Comparison of ENCODE assay signal across 10 cellular contexts in the genomic region with DNA sequence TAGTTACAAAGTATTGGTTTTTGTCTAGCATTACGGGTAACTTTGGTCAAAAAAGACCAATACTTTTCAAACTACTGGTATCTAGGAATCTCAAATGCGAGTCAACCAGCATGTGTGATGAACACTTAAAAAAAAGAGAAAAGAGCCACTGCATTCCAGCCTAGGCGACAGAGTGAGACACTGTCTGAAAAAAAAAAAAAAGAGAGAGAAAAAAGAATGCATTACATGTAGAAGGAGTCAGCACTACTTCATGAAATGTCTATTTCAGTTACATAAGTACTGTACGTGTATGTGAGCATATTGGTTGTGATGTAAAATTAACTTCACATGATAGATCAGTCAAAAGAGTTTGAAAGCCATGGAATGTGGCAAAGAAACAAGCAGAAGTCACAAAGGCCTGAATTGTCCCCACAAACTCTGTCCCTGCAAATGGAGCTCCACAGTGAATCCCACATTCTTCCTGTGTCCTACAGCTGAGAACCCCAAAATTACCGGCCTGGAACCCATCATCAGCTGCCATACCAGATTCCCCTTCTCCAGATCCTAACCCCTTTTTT. TPM values are rescaled to one million over a fixed set of nuclear protein-coding genes. Genes with fewer than 3 reads are reported as not detected.
DNase-seq lines count a peak whose midpoint lies in the region; ATAC-seq, FAIRE-seq and TF ChIP-seq lines count a peak whose summit lies in the region.
"Had no signal": no experiment of that assay in that cellular context is flagged by ENCODE, and none has a peak within 500 bp of the region (broad histone marks: within the 10 kb centered on the region; RNA-seq: fewer than 3 reads in every experiment).

No MANE protein-coding gene starts in this region.

- CTCF ChIA-PET in HepG2 (lab: Yijun Ruan, JAX; ENCODE audit: low intra/inter-chr PET ratio, low total read pairs) = no interaction called here

- peaks cover 2% of the 10 kb centered on the region for H3K36me3 Mint-ChIP-seq in activated T-cell treated with anti-CD3 and anti-CD28 coated beads, Interleukin-2, amount 50 U/mL, for 24 hours (ENCODE audit: low read depth)
- H3K36me3 Mint-ChIP-seq in activated naive CD8-positive, alpha-beta T cell treated with anti-CD3 and anti-CD28 coated beads, Interleukin-2, amount 10 ng/mL, durations not matched to agents 7 days and 5 days = peaks cover 13% of the 10 kb centered on the region

- H3K27me3 Mint-ChIP-seq in activated T-cell treated with anti-CD3 and anti-CD28 coated beads, Interleukin-2, amount 50 U/mL, for 24 hours = no peaks in the 10 kb centered on the region
- peaks cover 21% of the 10 kb centered on the region for H3K27me3 Mint-ChIP-seq in activated naive CD8-positive, alpha-beta T cell treated with anti-CD3 and anti-CD28 coated beads, Interleukin-2, amount 10 ng/mL, durations not matched to agents 7 days and 5 days

- H3K36me3 ChIP-seq in HepG2 (replicated peaks in 1 of 2; ENCODE audit: control insufficient read depth in 1 of 2, insufficient read depth in 2 of 2, low read length in 2 of 2) (no peaks in the 10 kb centered on the region), thoracic aorta (no peaks in the 10 kb centered on the region)

- H3K27ac Mint-ChIP-seq in activated T-cell treated with anti-CD3 and anti-CD28 coated beads, Interleukin-2, amount 50 U/mL, for 24 hours = peak overlapping the region; percentile 12
- peak overlapping the region; percentile 87 for H3K27ac Mint-ChIP-seq in activated naive CD8-positive, alpha-beta T cell treated with anti-CD3 and anti-CD28 coated beads, Interleukin-2, amount 10 ng/mL, durations not matched to agents 7 days and 5 days

- no peaks in the 10 kb centered on the region for H3K9me3 Mint-ChIP-seq in activated T-cell treated with anti-CD3 and anti-CD28 coated beads, Interleukin-2, amount 50 U/mL, for 24 hours
- no peaks in the 10 kb centered on the region for H3K9me3 Mint-ChIP-seq in activated naive CD8-positive, alpha-beta T cell treated with anti-CD3 and anti-CD28 coated beads, Interleukin-2, amount 10 ng/mL, durations not matched to agents 7 days and 5 days

- no peak overlapping the region for H2AFZ ChIP-seq in HepG2 (ENCODE audit: low read length)

- 0 out of 2 replicates have a peak, but pooled peaks cover 2% of the 10 kb centered on the region for H4K20me1 ChIP-seq in HepG2 (ENCODE audit: insufficient read depth, low read length)

- H3K79me2 ChIP-seq in HepG2 (ENCODE audit: insufficient read depth, low read length) = no peaks in the 10 kb centered on the region

- no peak for DNase-seq in activated T-cell treated with anti-CD3 and anti-CD28 coated beads, Interleukin-2, amount 50 U/mL, for 24 hours
- no peak for DNase-seq in activated T-cell treated with anti-CD3 and anti-CD28 coated beads, Interleukin-2, amount 50 U/mL, for 1 hour
- DNase-seq in activated naive CD8-positive, alpha-beta T cell treated with anti-CD3 and anti-CD28 coated beads, Interleukin-2, amount 10 ng/mL, durations not matched to agents 7 days and 5 days = no peak
- DNase-seq in HepG2 (ENCODE audit: low spot score) (no peak), thoracic aorta (ENCODE audit: low spot score) (no peak), NCI-H226 (no peak)
- no peak for DNase-seq in activated effector memory CD4-positive, alpha-beta T cell treated with anti-CD3 and anti-CD28 coated beads, Interleukin-2, amount 50 U/mL, for 16 hours
- DNase-seq: DMS 273 treated with DMSO at 0.1 percent for 48 hours had no signal

- FAIRE-seq in HepG2 (lab: Jason Lieb, UNC) = no peak

- H3K4me1 ChIP-seq in HepG2 (ENCODE audit: insufficient read depth, low read length) (peaks cover 61% of the 10 kb centered on the region), thoracic aorta (ENCODE audit: control insufficient read depth in 1 of 2, low read depth in 2 of 2) (peaks cover 11 to 68% of the 10 kb centered on the region in 2 donors)

- H3K27ac ChIP-seq in HepG2 (ENCODE audit: extremely low read length, insufficient read depth, low read length) = no peak overlapping the region
- peak overlapping the region; percentile 74 to 75 for H3K27ac ChIP-seq in thoracic aorta

- H3K4me3 ChIP-seq in HepG2 (replicated peaks in 1 of 3; ENCODE audit: insufficient read depth in 1 of 3, low read depth in 2 of 3, low read length in 3 of 3) (no peak overlapping the region; a peak in 1 of 6 replicates), thoracic aorta (peak overlapping the region; percentile 91)

- POLR2A ChIA-PET in activated naive CD8-positive, alpha-beta T cell treated with anti-CD3 and anti-CD28 coated beads, Interleukin-2, amount 10 ng/mL, durations not matched to agents 7 days and 5 days (lab: Charles Lee) = interaction anchor here (1.6 to 3.6 kb wide), 3 partner anchors 14 to 38 kb away, joined by 4 to 36 read pairs (median 7); a partner anchor contains a TSS
- POLR2A ChIA-PET in HepG2 (lab: Yijun Ruan, JAX) = interaction anchor here (1.9 to 2.9 kb wide), 2 partner anchors 11 to 37 kb away, joined by 4 to 17 read pairs; a partner anchor contains a TSS

- H3K27me3 ChIP-seq in HepG2 (ENCODE audit: control insufficient read depth in 1 of 2, insufficient read depth in 2 of 2, low read length in 2 of 2) (peaks cover 0 to 17% of the 10 kb centered on the region in 2 experiments; a peak in 3 of 5 replicates), thoracic aorta (replicated peaks; ENCODE audit: insufficient read depth) (no peaks in the 10 kb centered on the region)

- H3K9me3 ChIP-seq in HepG2 (ENCODE audit: low read length) = no peaks in the 10 kb centered on the region
- H3K9me3 ChIP-seq in thoracic aorta = no peaks in the 10 kb centered on the region

- intact Hi-C loops in HepG2 (cut with micrococcal nuclease; ENCODE audit: unreplicated experiment) = no loop called here

- WGBS in HepG2 (ENCODE audit: low lambda C conversion rate) = 87% methylated on average over 5 of the region's 5 CpGs

- in situ Hi-C loops in HepG2 (cut with HindIII; ENCODE audit: extremely low pct_ligation_motif_present, low pct_unique_long_range_greater_than_20kb) = no loop called here

- H3K4me2 ChIP-seq in HepG2 (ENCODE audit: low read depth, low read length) = peak overlapping the region; percentile 78

- no TSS peak for BruUV-seq in HepG2 (replicated peaks; lab: Mats Ljungman, UMichigan)

- H3K4me1 Mint-ChIP-seq in activated T-cell treated with anti-CD3 and anti-CD28 coated beads, Interleukin-2, amount 50 U/mL, for 24 hours (ENCODE audit: low read depth) = peaks cover 57% of the 10 kb centered on the region
- peaks cover 38% of the 10 kb centered on the region for H3K4me1 Mint-ChIP-seq in activated naive CD8-positive, alpha-beta T cell treated with anti-CD3 and anti-CD28 coated beads, Interleukin-2, amount 10 ng/mL, durations not matched to agents 7 days and 5 days

- no peak for TF ChIP-seq POLR2A in HepG2 (IDR thresholded peaks at IDR 0.05; ENCODE audit: insufficient read depth in 1 of 2, low read depth in 2 of 2, low read length in 2 of 2)

- TF ChIP-seq EP300 in HepG2 (IDR thresholded peaks at IDR 0.05; ENCODE audit: low read depth in 2 of 2, low read length in 2 of 2) (no peak), HepG2 (CRISPR knock-in tag; IDR thresholded peaks at IDR 0.05; ENCODE audit: borderline replicate concordance) (no peak)

- H3K9ac ChIP-seq in HepG2 (ENCODE audit: insufficient read depth, low read depth, low read length) = no peak overlapping the region

- peak overlapping the region; percentile 83 for H3K4me3 Mint-ChIP-seq in activated T-cell treated with anti-CD3 and anti-CD28 coated beads, Interleukin-2, amount 50 U/mL, for 24 hours
- H3K4me3 Mint-ChIP-seq in activated naive CD8-positive, alpha-beta T cell treated with anti-CD3 and anti-CD28 coated beads, Interleukin-2, amount 10 ng/mL, durations not matched to agents 7 days and 5 days = peak overlapping the region; percentile 79

- TF ChIP-seq RAD21 in HepG2 (CRISPR knock-in tag; IDR thresholded peaks at IDR 0.05) = no peak

- TF ChIP-seq CTCF in HepG2 (CRISPR knock-in tag; IDR thresholded peaks at IDR 0.05) (no peak), thoracic aorta (IDR thresholded peaks at IDR 0.05) (no peak)

- ATAC-seq in activated naive CD8-positive, alpha-beta T cell treated with anti-CD3 and anti-CD28 coated beads, Interleukin-2, amount 10 ng/mL, durations not matched to agents 7 days and 5 days (ENCODE audit: low read depth) = no peak
- ATAC-seq in HepG2 (no peak), thoracic aorta (ENCODE audit: insufficient number of reproducible peaks, low FRiP score, low read depth) (no peak), HG02970 (IDR thresholded peaks at IDR 0.05; ENCODE audit: low FRiP score, unreplicated experiment) (no peak)

RNA-seq across cellular contexts. Expression of a gene that starts 1.6 kb away (rescaled TPM):
- 10 to 100 TPM; 42.4 to 46.1 TPM for total RNA-seq in activated naive CD8-positive, alpha-beta T cell treated with anti-CD3 and anti-CD28 coated beads, Interleukin-2, amount 10 ng/mL, durations not matched to agents 7 days and 5 days
- total RNA-seq in HepG2 (2016; rRNA removed; fragmentation: Illumina TruSeq; extraction: Trizol) (10.5 and 12.5 TPM in 2 replicates), thoracic aorta (10 to 100 TPM; 29.0 to 37.8 TPM)
- total RNA-seq in HepG2 (2016; cell fraction: cytosol; rRNA removed; fragmentation: Illumina TruSeq; extraction: Trizol; ENCODE audit: low read depth) = 0.91 and 1.1 TPM in 2 replicates
- 11.0 and 11.5 TPM in 2 replicates for total RNA-seq in HepG2 (2016; cell fraction: insoluble cytoplasmic fraction; rRNA removed; fragmentation: Illumina TruSeq; extraction: Trizol)
- 3.4 and 4.2 TPM in 2 replicates for total RNA-seq in HepG2 (2016; cell fraction: membrane; rRNA removed; fragmentation: Illumina TruSeq; extraction: Trizol)
- total RNA-seq in HepG2 (2016; cell fraction: nucleus; rRNA removed; fragmentation: Illumina TruSeq; extraction: Trizol) = 14.7 and 16.1 TPM in 2 replicates
- polyA plus RNA-seq in HepG2 (2011; rRNA removed) = 7.1 and 8.6 TPM in 2 replicates
- polyA plus RNA-seq in HepG2 (2011; cell fraction: cytosol; rRNA removed) = 3.2 and 3.4 TPM in 2 replicates
- 21.3 and 27.5 TPM in 2 replicates for polyA plus RNA-seq in HepG2 (2011; cell fraction: nucleus; rRNA removed)
- polyA plus RNA-seq in HepG2 (2012) = 7.6 and 8.6 TPM in 2 replicates
- polyA plus RNA-seq in HepG2 (2016; cell fraction: cytosol; fragmentation: Illumina TruSeq; extraction: Trizol; ENCODE audit: low read depth) = 0.69 and 0.88 TPM in 2 replicates
- 7.0 and 7.3 TPM in 2 replicates for polyA plus RNA-seq in HepG2 (2016; cell fraction: insoluble cytoplasmic fraction; fragmentation: Illumina TruSeq; extraction: Trizol; ENCODE audit: low read depth)
- polyA plus RNA-seq in HepG2 (2016; cell fraction: membrane; fragmentation: Illumina TruSeq; extraction: Trizol; ENCODE audit: low read depth) = 1.3 and 1.4 TPM in 2 replicates
- polyA plus RNA-seq in HepG2 (2016; cell fraction: nucleus; fragmentation: Illumina TruSeq; extraction: Trizol; ENCODE audit: insufficient read depth, low read depth) = 15.7 and 16.4 TPM in 2 replicates
- 11.8 and 13.6 TPM in 2 replicates for polyA minus RNA-seq in HepG2 (2011; rRNA and poly(A)+ RNA removed; ENCODE audit: low replicate concordance)
- polyA minus RNA-seq in HepG2 (2011; cell fraction: cytosol; rRNA and poly(A)+ RNA removed) = 3.6 and 5.0 TPM in 2 replicates
- polyA minus RNA-seq in HepG2 (2011; cell fraction: nucleus; rRNA and poly(A)+ RNA removed) = 22.7 and 28.0 TPM in 2 replicates

RNA-seq across cellular contexts. Expression of a gene that starts 7.8 kb away (rescaled TPM):
- not detected for total RNA-seq in activated naive CD8-positive, alpha-beta T cell treated with anti-CD3 and anti-CD28 coated beads, Interleukin-2, amount 10 ng/mL, durations not matched to agents 7 days and 5 days
- total RNA-seq in HepG2 (2016; rRNA removed; fragmentation: Illumina TruSeq; extraction: Trizol) (not detected in 2 replicates), thoracic aorta (not detected)
- not detected in 2 replicates for total RNA-seq in HepG2 (2016; cell fraction: cytosol; rRNA removed; fragmentation: Illumina TruSeq; extraction: Trizol; ENCODE audit: low read depth)
- not detected in 2 replicates for total RNA-seq in HepG2 (2016; cell fraction: insoluble cytoplasmic fraction; rRNA removed; fragmentation: Illumina TruSeq; extraction: Trizol)
- not detected in 2 replicates for total RNA-seq in HepG2 (2016; cell fraction: membrane; rRNA removed; fragmentation: Illumina TruSeq; extraction: Trizol)
- not detected in 2 replicates for total RNA-seq in HepG2 (2016; cell fraction: nucleus; rRNA removed; fragmentation: Illumina TruSeq; extraction: Trizol)
- polyA plus RNA-seq in HepG2 (2011; rRNA removed) = not detected in 2 replicates
- not detected in 2 replicates for polyA plus RNA-seq in HepG2 (2011; cell fraction: cytosol; rRNA removed)
- 0.09 TPM in 1 of 2 replicates, not detected in the other for polyA plus RNA-seq in HepG2 (2011; cell fraction: nucleus; rRNA removed)
- 0.04 TPM in 1 of 2 replicates, not detected in the other for polyA plus RNA-seq in HepG2 (2012)
- not detected in 2 replicates for polyA plus RNA-seq in HepG2 (2016; cell fraction: cytosol; fragmentation: Illumina TruSeq; extraction: Trizol; ENCODE audit: low read depth)
- not detected in 2 replicates for polyA plus RNA-seq in HepG2 (2016; cell fraction: insoluble cytoplasmic fraction; fragmentation: Illumina TruSeq; extraction: Trizol; ENCODE audit: low read depth)
- not detected in 2 replicates for polyA plus RNA-seq in HepG2 (2016; cell fraction: membrane; fragmentation: Illumina TruSeq; extraction: Trizol; ENCODE audit: low read depth)
- not detected in 2 replicates for polyA plus RNA-seq in HepG2 (2016; cell fraction: nucleus; fragmentation: Illumina TruSeq; extraction: Trizol; ENCODE audit: insufficient read depth, low read depth)
- not detected in 2 replicates for polyA minus RNA-seq in HepG2 (2011; rRNA and poly(A)+ RNA removed; ENCODE audit: low replicate concordance)
- polyA minus RNA-seq in HepG2 (2011; cell fraction: cytosol; rRNA and poly(A)+ RNA removed) = not detected in 2 replicates
- polyA minus RNA-seq in HepG2 (2011; cell fraction: nucleus; rRNA and poly(A)+ RNA removed) = 0.26 TPM in 1 of 2 replicates, not detected in the other
- total RNA-seq: kidney epithelial cell had no signal

RNA-seq across cellular contexts. Expression of a gene that starts 37.8 kb away (rescaled TPM):
- total RNA-seq in activated naive CD8-positive, alpha-beta T cell treated with anti-CD3 and anti-CD28 coated beads, Interleukin-2, amount 10 ng/mL, durations not matched to agents 7 days and 5 days = 100 to 1,000 TPM; 106 to 117 TPM
- total RNA-seq in HepG2 (2016; rRNA removed; fragmentation: Illumina TruSeq; extraction: Trizol) = 254 and 363 TPM in 2 replicates
- total RNA-seq in HepG2 (2016; cell fraction: cytosol; rRNA removed; fragmentation: Illumina TruSeq; extraction: Trizol; ENCODE audit: low read depth) = 86.1 and 88.6 TPM in 2 replicates
- total RNA-seq in HepG2 (2016; cell fraction: insoluble cytoplasmic fraction; rRNA removed; fragmentation: Illumina TruSeq; extraction: Trizol) = 267 and 364 TPM in 2 replicates
- 74.3 and 78.8 TPM in 2 replicates for total RNA-seq in HepG2 (2016; cell fraction: membrane; rRNA removed; fragmentation: Illumina TruSeq; extraction: Trizol)
- total RNA-seq in HepG2 (2016; cell fraction: nucleus; rRNA removed; fragmentation: Illumina TruSeq; extraction: Trizol) = 124 TPM in 2 replicates
- polyA plus RNA-seq in HepG2 (2011; rRNA removed) = 52.9 and 64.4 TPM in 2 replicates
- polyA plus RNA-seq in HepG2 (2011; cell fraction: cytosol; rRNA removed) = 35.9 and 51.3 TPM in 2 replicates
- 24.0 and 27.9 TPM in 2 replicates for polyA plus RNA-seq in HepG2 (2011; cell fraction: nucleus; rRNA removed)
- polyA plus RNA-seq in HepG2 (2012) = 106 and 158 TPM in 2 replicates
- 90.2 and 95.1 TPM in 2 replicates for polyA plus RNA-seq in HepG2 (2016; cell fraction: cytosol; fragmentation: Illumina TruSeq; extraction: Trizol; ENCODE audit: low read depth)
- 372 and 403 TPM in 2 replicates for polyA plus RNA-seq in HepG2 (2016; cell fraction: insoluble cytoplasmic fraction; fragmentation: Illumina TruSeq; extraction: Trizol; ENCODE audit: low read depth)
- polyA plus RNA-seq in HepG2 (2016; cell fraction: membrane; fragmentation: Illumina TruSeq; extraction: Trizol; ENCODE audit: low read depth) = 62.4 and 68.6 TPM in 2 replicates
- polyA plus RNA-seq in HepG2 (2016; cell fraction: nucleus; fragmentation: Illumina TruSeq; extraction: Trizol; ENCODE audit: insufficient read depth, low read depth) = 142 and 144 TPM in 2 replicates
- polyA minus RNA-seq in HepG2 (2011; rRNA and poly(A)+ RNA removed; ENCODE audit: low replicate concordance) = 22.8 and 40.3 TPM in 2 replicates
- 20.9 and 24.2 TPM in 2 replicates for polyA minus RNA-seq in HepG2 (2011; cell fraction: cytosol; rRNA and poly(A)+ RNA removed)
- 119 and 126 TPM in 2 replicates for polyA minus RNA-seq in HepG2 (2011; cell fraction: nucleus; rRNA and poly(A)+ RNA removed)
- total RNA-seq in thoracic aorta = 100 to 1,000 TPM in 1 of 2 donors, 10 to 100 TPM in 1; 50.8 to 157 TPM
